Comparison of ENCODE assay signal across 8 cellular contexts in the genomic region with DNA sequence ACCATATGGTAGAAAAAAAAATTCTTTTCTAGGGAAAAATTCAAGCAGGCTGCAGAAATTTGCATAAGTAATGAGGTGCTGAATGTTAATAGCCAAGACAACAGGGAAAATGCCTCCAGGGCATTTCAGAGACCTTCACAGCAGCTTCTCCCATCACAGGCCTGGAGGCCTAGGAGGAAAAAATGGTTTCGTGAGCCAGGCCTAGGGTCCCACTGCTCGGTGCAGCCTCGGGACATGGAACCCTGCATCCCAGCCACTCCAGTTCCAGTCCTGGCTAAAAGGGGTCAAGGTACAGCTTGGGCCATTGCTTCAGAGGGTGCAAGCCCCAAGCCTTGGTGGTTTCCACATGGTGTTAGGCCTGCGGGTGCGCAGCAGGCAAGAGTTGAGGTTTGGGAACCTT.
"Had no signal": no experiment of that assay in that cellular context is flagged by ENCODE, and none has a peak within 500 bp of the region (broad histone marks: within the 10 kb centered on the region; RNA-seq: fewer than 3 reads in every experiment).

No MANE protein-coding gene starts in this region.

- ATAC-seq: GM12878 had no signal

- FAIRE-seq: G401.6, GM12878, GM12891, GM12892, GM18507, GM19239 had no signal

- DNase-seq: GDM1, GF-D8 had no signal

- H3K4me3 ChIP-seq: GM12878 had no signal
